In the genomic region with DNA sequence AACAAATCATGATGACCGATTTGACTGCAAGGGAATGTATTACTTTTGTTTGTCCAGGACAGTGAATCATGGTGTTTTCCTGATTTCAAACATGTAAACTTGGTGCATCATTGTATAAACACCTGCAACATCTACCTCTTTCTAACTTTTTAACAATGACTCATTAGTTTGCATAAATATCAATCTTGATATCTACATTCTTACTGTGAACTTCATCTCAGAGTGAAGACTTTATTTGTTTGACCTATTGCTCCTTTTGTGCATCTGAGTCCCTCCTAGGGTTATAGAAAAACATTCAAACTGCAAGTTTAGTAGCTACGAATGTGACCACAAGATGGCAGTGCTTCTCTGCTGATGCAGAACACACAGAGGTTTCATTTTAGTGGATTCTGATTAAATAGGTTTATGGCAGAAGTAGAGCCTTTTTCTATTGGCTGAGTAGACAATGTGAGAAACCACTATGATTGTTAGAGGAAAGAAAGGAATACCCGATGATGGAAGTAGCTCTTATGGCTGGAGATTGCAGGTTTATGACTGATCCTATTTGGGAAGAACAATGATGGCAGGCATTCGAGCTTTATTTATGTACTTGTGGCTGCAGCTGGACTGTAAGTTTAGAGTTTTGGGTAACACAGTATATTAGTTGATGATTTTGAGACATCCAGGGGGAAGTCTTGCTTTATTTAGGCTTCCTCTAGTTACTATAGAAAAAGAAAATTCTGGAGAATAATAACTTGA, we compare ENCODE assay signal across 7 cellular contexts.
DNase-seq lines count a peak whose midpoint lies in the region; ATAC-seq, FAIRE-seq and TF ChIP-seq lines count a peak whose summit lies in the region.

No MANE protein-coding gene starts in this region.

- H3K36me3 ChIP-seq in pancreas = no peaks in the 10 kb centered on the region

- intact Hi-C loops in pancreas (cut with DNase I) = no loop called here

- WGBS in pancreas, 2 donors = 19 to 20% methylated on average over 4 of the region's 4 CpGs

- DNase-seq in GM03348 (ENCODE audit: low spot score) (peak; percentile 46), HFF-Myc (ENCODE audit: extremely low read depth, low read depth) (peak; percentile 7), NOMO-1 treated with DMSO at 0.1 percent for 48 hours (lab: John Stamatoyannopoulos, UW; ENCODE audit: unreplicated experiment) (peak; percentile 36), foreskin fibroblast (peak; percentile 1 to 23), pancreas (peak in 2 of 6 donors; percentile 20 to 26), NCI-H524 treated with DMSO at 0.1 percent for 48 hours (lab: John Stamatoyannopoulos, UW) (no peak)
- DNase-seq in activated T-helper 9 cell treated with anti-CD3 and anti-CD28 coated beads, Interleukin-2, amount 50 U/mL, for 16 hours (ENCODE audit: low read depth) = peak; percentile 17

- FAIRE-seq in pancreas (lab: Jason Lieb, UNC) = peak; percentile 92

- TF ChIP-seq CTCF in HFF-Myc (IDR thresholded peaks at IDR 0.05; ENCODE audit: low read depth, low read length, missing control alignments) = peak; percentile 68
- peak; percentile 77 for TF ChIP-seq CTCF in foreskin fibroblast (IDR thresholded peaks at IDR 0.05; ENCODE audit: low read depth, low read length)
- peak; percentile 39 to 60 (median 56) for TF ChIP-seq CTCF in pancreas (IDR thresholded peaks at IDR 0.05)

- H3K4me3 ChIP-seq in HFF-Myc (replicated peaks; ENCODE audit: low read depth, low read length) (no peak overlapping the region), foreskin fibroblast (ENCODE audit: low read depth in 1 of 2, low read length in 2 of 2) (no peak overlapping the region), pancreas (no peak overlapping the region)

- no peak overlapping the region for H3K27ac ChIP-seq in pancreas

- H3K9me3 ChIP-seq in pancreas = no peaks in the 10 kb centered on the region

- peaks cover 0 to 7% (median 0%) of the 10 kb centered on the region in 3 donors for H3K4me1 ChIP-seq in pancreas

- peak; percentile 56 to 80 (median 74) for ATAC-seq in pancreas

- peaks cover 0 to 3% (median 0%) of the 10 kb centered on the region in 4 donors for H3K27me3 ChIP-seq in pancreas
